In genomic region chr10:88901610-88902327, GRCh38 we compare ENCODE assay signal across 1 cellular context.
TF ChIP-seq lines count a peak whose summit lies in the region.

No MANE protein-coding gene starts in this region.

TF ChIP-seq in GM12878, 131 proteins besides CTCF, POLR2A, EP300 and RAD21 (continued from another document):
- TF ChIP-seq RELB (IDR thresholded peaks at IDR 0.05; ENCODE audit: low read depth) (peak; percentile 89), CHD2 (IDR thresholded peaks at IDR 0.05; ENCODE audit: borderline replicate concordance, low read depth, low read length) (no peak), ZBTB11 (CRISPR knock-in tag; IDR thresholded peaks at IDR 0.05) (no peak), ZBTB40 (IDR thresholded peaks at IDR 0.05; ENCODE audit: borderline replicate concordance) (peak; percentile 96), HDAC2 (IDR thresholded peaks at IDR 0.05) (no peak)
TF ChIP-seq in GM12878: peak in this region for 46.
